ENCODE assay signal across 12 cellular contexts in the genomic region with DNA sequence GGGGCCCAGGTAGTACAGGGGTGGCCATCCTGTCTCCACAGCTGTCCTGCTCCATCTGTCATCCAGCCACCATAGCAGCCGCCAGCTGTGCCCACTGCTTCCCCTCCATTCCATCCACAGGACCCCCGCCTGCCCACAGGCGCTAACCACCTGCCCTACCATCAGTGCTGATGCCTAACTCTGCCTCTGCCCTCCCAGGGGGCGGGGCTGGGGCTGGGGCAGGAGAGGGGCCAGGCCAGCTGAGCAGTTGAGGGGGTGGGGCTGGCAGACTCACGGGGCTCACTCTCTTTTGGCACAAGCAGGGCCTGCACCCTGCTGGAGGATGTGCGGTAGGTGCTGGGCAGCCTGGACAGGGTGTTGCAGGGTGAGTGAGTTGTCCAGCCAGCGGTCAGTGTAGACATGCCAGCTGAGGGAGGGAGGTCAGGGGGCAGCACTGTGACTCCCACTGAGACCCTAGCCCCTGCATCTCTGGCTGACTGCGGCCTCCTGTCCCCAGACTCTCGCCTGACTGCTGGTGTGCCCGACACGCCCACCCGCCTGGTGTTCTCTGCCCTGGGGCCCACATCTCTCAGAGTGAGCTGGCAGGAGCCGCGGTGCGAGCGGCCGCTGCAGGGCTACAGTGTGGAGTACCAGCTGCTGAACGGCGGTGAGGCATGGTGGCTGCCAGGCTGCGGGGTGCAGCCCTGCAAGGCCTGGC. TPM values are rescaled to one million over a fixed set of nuclear protein-coding genes. Genes with fewer than 3 reads are reported as not detected.
A peak's percentile ranks its signal among the peaks of the same experiment; 100 is the strongest.
DNase-seq lines count a peak whose midpoint lies in the region; ATAC-seq, FAIRE-seq and TF ChIP-seq lines count a peak whose summit lies in the region.
"Had no signal": no experiment of that assay in that cellular context is flagged by ENCODE, and none has a peak within 500 bp of the region (broad histone marks: within the 10 kb centered on the region; RNA-seq: fewer than 3 reads in every experiment).

No MANE protein-coding gene starts in this region.

- peak overlapping the region; percentile 56 to 64 for H3K4me3 Mint-ChIP-seq in stimulated activated naive CD8-positive, alpha-beta T cell treated with anti-CD3 and anti-CD28 coated beads, Interleukin-15, amount 100 ng/mL, for 72 hours

- no peak for ATAC-seq in stimulated activated naive CD8-positive, alpha-beta T cell treated with anti-CD3 and anti-CD28 coated beads, Interleukin-15, amount 100 ng/mL, for 72 hours
- ATAC-seq in stimulated activated naive CD8-positive, alpha-beta T cell treated with anti-CD3 and anti-CD28 coated beads, Interleukin-15, Interleukin-2, amounts not matched to agents 100 U/mL and 50 U/mL, for 24 hours, result no peak
- ATAC-seq in Panc1 (peak; percentile 58), HG03025 (IDR thresholded peaks at IDR 0.05; ENCODE audit: low FRiP score, unreplicated experiment) (no peak), HG02970 (IDR thresholded peaks at IDR 0.05; ENCODE audit: low FRiP score, unreplicated experiment) (no peak)

- no peak for FAIRE-seq in kidney (lab: Jason Lieb, UNC)

- CTCF ChIA-PET in Panc1 (lab: Charles Lee), result no interaction called here

- no peaks in the 10 kb centered on the region for H3K27me3 Mint-ChIP-seq in stimulated activated naive CD8-positive, alpha-beta T cell treated with anti-CD3 and anti-CD28 coated beads, Interleukin-15, amount 100 ng/mL, for 72 hours
- H3K27me3 Mint-ChIP-seq: CD4-positive, alpha-beta memory T cell had no signal

- H3K27me3 ChIP-seq in Panc1 (ENCODE audit: control insufficient read depth, insufficient read depth, low read length) (no peaks in the 10 kb centered on the region), testis (no peaks in the 10 kb centered on the region)

- no peaks in the 10 kb centered on the region for H3K9me3 ChIP-seq in Panc1 (ENCODE audit: control insufficient read depth, insufficient read depth, low read depth, low read length)
- no peaks in the 10 kb centered on the region for H3K9me3 ChIP-seq in kidney (ENCODE audit: control insufficient read depth in 1 of 2, low read length in 2 of 2)
- H3K9me3 ChIP-seq in testis, result no peaks in the 10 kb centered on the region

- no peaks in the 10 kb centered on the region for H3K9me3 Mint-ChIP-seq in stimulated activated naive CD8-positive, alpha-beta T cell treated with anti-CD3 and anti-CD28 coated beads, Interleukin-15, amount 100 ng/mL, for 72 hours
- H3K9me3 Mint-ChIP-seq: CD4-positive, alpha-beta memory T cell; nephron progenitor cell had no signal

- WGBS in testis, 2 donors, result 82 to 93% methylated on average over 15 to 19 of the region's 20 CpGs

- H3K4me1 Mint-ChIP-seq in stimulated activated naive CD8-positive, alpha-beta T cell treated with anti-CD3 and anti-CD28 coated beads, Interleukin-15, amount 100 ng/mL, for 72 hours, result peaks cover 22% of the 10 kb centered on the region

- H3K4me3 ChIP-seq in Panc1 (ENCODE audit: low read depth in 2 of 2, low read length in 2 of 2) (no peak overlapping the region), kidney (ENCODE audit: low read length in 2 of 2) (no peak overlapping the region), testis (no peak overlapping the region)

- no peak for TF ChIP-seq POLR2A in testis (IDR thresholded peaks at IDR 0.05)

- H3K27ac Mint-ChIP-seq in stimulated activated naive CD8-positive, alpha-beta T cell treated with anti-CD3 and anti-CD28 coated beads, Interleukin-15, amount 100 ng/mL, for 72 hours, result peak overlapping the region in 1 of 2 donors; percentile 28
- H3K27ac Mint-ChIP-seq: nephron progenitor cell had no signal

- intact Hi-C loops in Panc1 (cut with micrococcal nuclease; ENCODE audit: unreplicated experiment), result no loop called here
- intact Hi-C loops in kidney (cut with DNase I), result no loop called here
- intact Hi-C loops in testis (cut with DNase I; ENCODE audit: low total_unique reads), result no loop called here

- no peak overlapping the region for H3K27ac ChIP-seq in Panc1 (ENCODE audit: low read length)
- H3K27ac ChIP-seq in kidney (ENCODE audit: low read depth in 2 of 2, low read length in 2 of 2), result no peak overlapping the region
- no peak overlapping the region for H3K27ac ChIP-seq in testis

- H3K4me1 ChIP-seq in Panc1 (ENCODE audit: control insufficient read depth, insufficient read depth, low read length), result peaks cover 11% of the 10 kb centered on the region
- H3K4me1 ChIP-seq in kidney (ENCODE audit: control insufficient read depth in 1 of 2, insufficient read depth in 1 of 2, low read depth in 1 of 2, low read length in 2 of 2), result peaks cover 17% of the 10 kb centered on the region in 2 donors
- H3K4me1 ChIP-seq in testis, result peaks cover 18% of the 10 kb centered on the region

- H3K9ac ChIP-seq in kidney (ENCODE audit: low read length in 2 of 2), result no peak overlapping the region

- TF ChIP-seq CTCF in Panc1 (IDR thresholded peaks at IDR 0.05) (peak; percentile 26; the same call in 1 of the 2 replicates), kidney (IDR thresholded peaks at IDR 0.05; ENCODE audit: borderline replicate concordance, extremely low read depth, insufficient read depth) (no peak), testis (IDR thresholded peaks at IDR 0.05) (no peak)

- DNase-seq in stimulated activated naive CD8-positive, alpha-beta T cell treated with anti-CD3 and anti-CD28 coated beads, Interleukin-15, amount 100 ng/mL, for 72 hours, result no peak
- no peak for DNase-seq in stimulated activated naive CD8-positive, alpha-beta T cell treated with anti-CD3 and anti-CD28 coated beads, Interleukin-15, Interleukin-2, amounts not matched to agents 100 U/mL and 50 U/mL, for 24 hours
- DNase-seq in Panc1 (ENCODE audit: low read depth, low spot score) (no peak), kidney (peak; percentile 78), testis (no peak), HuH-7.5 (ENCODE audit: low spot score) (no peak)
- DNase-seq: activated naive CD4-positive, alpha-beta T cell; CD4-positive, alpha-beta memory T cell; NCI-H2029 treated with DMSO at 0.1 percent for 48 hours; nephron progenitor cell had no signal

- in situ Hi-C loops in Panc1 (cut with HindIII; ENCODE audit: low pct_unique_long_range_greater_than_20kb, low sequenced_read_pairs), result no loop called here

- H3K36me3 ChIP-seq in Panc1 (ENCODE audit: control insufficient read depth, insufficient read depth, low read length), result no peaks in the 10 kb centered on the region
- no peaks in the 10 kb centered on the region for H3K36me3 ChIP-seq in kidney (ENCODE audit: control insufficient read depth in 1 of 2, insufficient read depth in 2 of 2, low read length in 2 of 2)
- no peaks in the 10 kb centered on the region for H3K36me3 ChIP-seq in testis (ENCODE audit: low read depth, missing control alignments)

- no TSS peak for BruUV-seq in Panc1 (replicated peaks; lab: Mats Ljungman, UMichigan)

- POLR2A ChIA-PET in Panc1 (lab: Charles Lee), result no interaction called here

RNA-seq across cellular contexts. Expression of a gene that starts 9.6 kb away (rescaled TPM):
- total RNA-seq in Panc1 (2021; ENCODE audit: unreplicated experiment) (35.8 TPM), kidney (34.5 TPM), testis (10 to 100 TPM; 31.9 to 50.7 TPM)
- polyA plus RNA-seq in Panc1 (2012; ENCODE audit: insufficient read length), result 51.2 TPM
- polyA plus RNA-seq in kidney (ENCODE audit: insufficient read depth, low read depth, low replicate concordance) (105 TPM), testis (ENCODE audit: insufficient read depth, low read depth, low replicate concordance) (32.1 TPM)

RNA-seq across cellular contexts. Expression of a gene that starts 29.3 kb away (rescaled TPM):
- total RNA-seq in Panc1 (2021; ENCODE audit: unreplicated experiment) (32.1 TPM), kidney (35.5 TPM), testis (10 to 100 TPM; 57.2 to 76.0 TPM)
- 24.3 TPM for polyA plus RNA-seq in Panc1 (2012; ENCODE audit: insufficient read length)
- polyA plus RNA-seq in kidney (ENCODE audit: insufficient read depth, low read depth, low replicate concordance) (12.0 TPM), testis (ENCODE audit: insufficient read depth, low read depth, low replicate concordance) (66.7 TPM)

RNA-seq across cellular contexts. Expression of a gene that starts 34.1 kb away (rescaled TPM):
- total RNA-seq in Panc1 (2021; ENCODE audit: unreplicated experiment) (100 TPM), kidney (149 TPM), testis (10 to 100 TPM in 1 of 2 donors, 1 to 10 TPM in 1; 7.6 to 11.6 TPM)
- polyA plus RNA-seq in Panc1 (2012; ENCODE audit: insufficient read length), result 115 TPM
- polyA plus RNA-seq in kidney (ENCODE audit: insufficient read depth, low read depth, low replicate concordance) (15.7 TPM), testis (ENCODE audit: insufficient read depth, low read depth, low replicate concordance) (16.4 TPM)
